ENCODE assay signal across 27 cellular contexts in the genomic region with DNA sequence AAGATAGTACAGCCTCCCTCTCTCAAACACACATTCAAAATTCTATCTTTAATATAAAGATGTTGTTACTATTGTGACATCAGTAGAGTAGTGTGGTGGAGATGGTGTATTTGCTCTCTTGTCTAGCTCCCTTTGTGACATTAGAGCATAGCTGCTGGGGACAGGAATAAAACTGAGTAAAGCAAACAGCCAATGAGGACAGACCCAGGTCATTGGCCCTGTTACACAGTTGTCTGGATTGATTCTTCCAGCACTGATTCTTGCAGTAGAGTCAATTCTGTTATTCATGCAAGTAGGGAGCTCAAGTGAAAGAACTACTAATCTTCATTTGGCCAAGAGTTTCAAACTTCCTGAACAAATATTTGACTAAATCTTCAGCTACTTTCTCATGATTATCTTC.
"Had no signal": no experiment of that assay in that cellular context is flagged by ENCODE, and none has a peak within 500 bp of the region (broad histone marks: within the 10 kb centered on the region; RNA-seq: fewer than 3 reads in every experiment).

No MANE protein-coding gene starts in this region.

- DNase-seq: cortex of kidney; effector CD8-positive, alpha-beta T cell; effector memory CD8-positive, alpha-beta T cell; endodermal cell; erythroblast; esophagus squamous epithelium; foreskin fibroblast; foreskin melanocyte; gastrocnemius medialis; glutamatergic neuron; head of caudate nucleus; heart right ventricle; hypothalamus; immature natural killer cell; islet precursor cell; left cardiac atrium; left ventricle myocardium inferior; lower lobe of right lung; mesenchymal stem cell; mucosa of descending colon; naive B cell; naive thymus-derived CD8-positive, alpha-beta T cell had no signal

- H3K79me2 ChIP-seq: hepatocyte had no signal

- FAIRE-seq: endometrium had no signal

- H3K36me3 ChIP-seq: colonic mucosa, esophagus squamous epithelium, gastrocnemius medialis, heart right ventricle, left ventricle myocardium inferior, lower lobe of right lung had no signal

- H3K4me1 ChIP-seq: colonic mucosa, esophagus squamous epithelium, gastrocnemius medialis, heart right ventricle, left ventricle myocardium inferior, lower lobe of right lung had no signal

- H3K9me3 ChIP-seq: colonic mucosa, esophagus squamous epithelium, gastrocnemius medialis, lower lobe of right lung, mucosa of descending colon had no signal

- H3K4me3 ChIP-seq: colonic mucosa, esophagus squamous epithelium, gastrocnemius medialis, heart right ventricle, hepatocyte, left ventricle myocardium inferior, lower lobe of right lung, mucosa of descending colon had no signal

- ATAC-seq: effector memory CD8-positive, alpha-beta T cell; esophagus mucosa; gastrocnemius medialis; heart right ventricle; left cardiac atrium; lower lobe of right lung; naive thymus-derived CD8-positive, alpha-beta T cell had no signal

- H3K27me3 ChIP-seq: colonic mucosa, gastrocnemius medialis, hepatocyte had no signal

- H3K27ac ChIP-seq: colonic mucosa, epithelial cell of prostate, esophagus squamous epithelium, gastrocnemius medialis, heart right ventricle, left ventricle myocardium inferior, lower lobe of right lung had no signal

- H2AFZ ChIP-seq: hepatocyte had no signal
